Comparison of ENCODE assay signal across 21 cellular contexts in genomic region chr22:20204821-20205220, GRCh38. TPM values are rescaled to one million over a fixed set of nuclear protein-coding genes. Genes with fewer than 3 reads are reported as not detected.
A peak's percentile ranks its signal among the peaks of the same experiment; 100 is the strongest.
DNase-seq lines count a peak whose midpoint lies in the region; ATAC-seq, FAIRE-seq and TF ChIP-seq lines count a peak whose summit lies in the region.
"Had no signal": no experiment of that assay in that cellular context is flagged by ENCODE, and none has a peak within 500 bp of the region (broad histone marks: within the 10 kb centered on the region; RNA-seq: fewer than 3 reads in every experiment).

No MANE protein-coding gene starts in this region.

- DNase-seq in HepG2 (ENCODE audit: low spot score) (no peak), mesendoderm (no peak), vagina (ENCODE audit: extremely low spot score in 2 of 2) (no peak)
- no peak for DNase-seq in activated T-cell treated with anti-CD3 and anti-CD28 coated beads, Interleukin-2, amount 50 U/mL, for 72 hours
- DNase-seq: AML-193; hippocampal formation; MM.1S; NCI-H2171; NK-92 treated with Interleukin-12 subunit alpha and Interleukin-12 subunit beta, amount 100 ng/mL, for 24 hours; sigmoid colon; T-helper 9 cell had no signal

- H3K4me3 ChIP-seq in liver (ENCODE audit: low read depth in 1 of 3, low read length in 3 of 3) (no peak overlapping the region), HepG2 (replicated peaks in 1 of 3; ENCODE audit: insufficient read depth in 1 of 3, low read depth in 2 of 3, low read length in 3 of 3) (no peak overlapping the region), mesendoderm (ENCODE audit: low read length) (no peak overlapping the region), vagina (peak overlapping the region in 1 of 2 donors; percentile 6)
- H3K4me3 ChIP-seq: adrenal gland, lung, sigmoid colon had no signal

- H3K27ac ChIP-seq in liver (ENCODE audit: low read depth in 1 of 2, low read length in 2 of 2), result peak overlapping the region; percentile 29 to 78
- no peak overlapping the region for H3K27ac ChIP-seq in HepG2 (ENCODE audit: extremely low read length, insufficient read depth, low read length)
- H3K27ac ChIP-seq in mesendoderm (ENCODE audit: low read depth, low read length), result no peak overlapping the region
- peak overlapping the region; percentile 42 for H3K27ac ChIP-seq in vagina
- H3K27ac ChIP-seq: neutrophil had no signal

- no peak overlapping the region for H3K4me3 Mint-ChIP-seq in dendritic cell treated with granulocyte-macrophage colony-stimulating factor and Interleukin-4, amounts not matched to agents 40 ng/mL and 50 ng/mL, for 4 days
- H3K4me3 Mint-ChIP-seq in activated T-cell treated with anti-CD3 and anti-CD28 coated beads, Interleukin-2, amount 50 U/mL, for 72 hours, result no peak overlapping the region
- H3K4me3 Mint-ChIP-seq: stimulated activated memory B cell treated with anti-CD40 and anti-IgM and Interleukin-4, amounts not matched to agents 10 μg/mL and 1 μg/mL and 100 μg/mL, for 72 hours had no signal

- TF ChIP-seq CTCF in liver (IDR thresholded peaks at IDR 0.05; ENCODE audit: low read depth, low read length, missing input control) (no peak), HepG2 (CRISPR knock-in tag; IDR thresholded peaks at IDR 0.05) (no peak), vagina (IDR thresholded peaks at IDR 0.05) (no peak)

- H3K9ac ChIP-seq in liver (ENCODE audit: low read depth in 1 of 2, low read length in 2 of 2) (no peak overlapping the region), HepG2 (ENCODE audit: insufficient read depth, low read depth, low read length) (no peak overlapping the region), mesendoderm (ENCODE audit: low read length) (no peak overlapping the region)

- H2BK15ac ChIP-seq in mesendoderm (replicated peaks; ENCODE audit: low read depth), result no peak overlapping the region

- in situ Hi-C loops in HepG2 (cut with HindIII; ENCODE audit: extremely low pct_ligation_motif_present, low pct_unique_long_range_greater_than_20kb), result no loop called here

- H3K27ac Mint-ChIP-seq in dendritic cell treated with granulocyte-macrophage colony-stimulating factor and Interleukin-4, amounts not matched to agents 40 ng/mL and 50 ng/mL, for 4 days, result peak overlapping the region; percentile 88
- H3K27ac Mint-ChIP-seq in activated T-cell treated with anti-CD3 and anti-CD28 coated beads, Interleukin-2, amount 50 U/mL, for 72 hours, result no peak overlapping the region

- no peaks in the 10 kb centered on the region for H3K79me1 ChIP-seq in mesendoderm (ENCODE audit: low read length)

- no peak overlapping the region for H3K4ac ChIP-seq in mesendoderm (ENCODE audit: low read depth, low read length)

- H4K20me1 ChIP-seq in HepG2 (ENCODE audit: insufficient read depth, low read length), result no peaks in the 10 kb centered on the region

- H3K9me3 Mint-ChIP-seq in dendritic cell treated with granulocyte-macrophage colony-stimulating factor and Interleukin-4, amounts not matched to agents 40 ng/mL and 50 ng/mL, for 4 days, result no peaks in the 10 kb centered on the region
- H3K9me3 Mint-ChIP-seq in activated T-cell treated with anti-CD3 and anti-CD28 coated beads, Interleukin-2, amount 50 U/mL, for 72 hours, result no peaks in the 10 kb centered on the region
- H3K9me3 Mint-ChIP-seq: stimulated activated memory B cell treated with anti-CD40 and anti-IgM and Interleukin-4, amounts not matched to agents 10 μg/mL and 1 μg/mL and 100 μg/mL, for 72 hours had no signal

- no peak overlapping the region for H3K4me2 ChIP-seq in HepG2 (ENCODE audit: low read depth, low read length)
- H3K4me2 ChIP-seq in mesendoderm (ENCODE audit: low read length), result no peak overlapping the region

- H3K9me3 ChIP-seq in liver (ENCODE audit: control insufficient read depth in 4 of 4, low read length in 3 of 4), result no peaks in the 10 kb centered on the region
- H3K9me3 ChIP-seq in HepG2 (ENCODE audit: low read length), result no peaks in the 10 kb centered on the region
- H3K9me3 ChIP-seq in vagina, result no peaks in the 10 kb centered on the region
- H3K9me3 ChIP-seq: adrenal gland, neutrophil, sigmoid colon had no signal

- CTCF ChIA-PET in HepG2 (lab: Yijun Ruan, JAX; ENCODE audit: low intra/inter-chr PET ratio, low total read pairs), result no interaction called here

- peaks cover 43% of the 10 kb centered on the region for H3K4me1 Mint-ChIP-seq in dendritic cell treated with granulocyte-macrophage colony-stimulating factor and Interleukin-4, amounts not matched to agents 40 ng/mL and 50 ng/mL, for 4 days (ENCODE audit: low read depth)
- peaks cover 23% of the 10 kb centered on the region for H3K4me1 Mint-ChIP-seq in activated T-cell treated with anti-CD3 and anti-CD28 coated beads, Interleukin-2, amount 50 U/mL, for 72 hours (ENCODE audit: low read depth)

- BruUV-seq in HepG2 (replicated peaks; lab: Mats Ljungman, UMichigan), result no TSS peak

- H3K27me3 Mint-ChIP-seq in dendritic cell treated with granulocyte-macrophage colony-stimulating factor and Interleukin-4, amounts not matched to agents 40 ng/mL and 50 ng/mL, for 4 days, result peaks cover 3% of the 10 kb centered on the region
- no peaks in the 10 kb centered on the region for H3K27me3 Mint-ChIP-seq in activated T-cell treated with anti-CD3 and anti-CD28 coated beads, Interleukin-2, amount 50 U/mL, for 72 hours (ENCODE audit: low read depth)
- H3K27me3 Mint-ChIP-seq: stimulated activated memory B cell treated with anti-CD40 and anti-IgM and Interleukin-4, amounts not matched to agents 10 μg/mL and 1 μg/mL and 100 μg/mL, for 72 hours had no signal

- peak overlapping the region; percentile 60 for H3K56ac ChIP-seq in mesendoderm (ENCODE audit: low read length)

- no peak for TF ChIP-seq POLR2A in HepG2 (IDR thresholded peaks at IDR 0.05; ENCODE audit: insufficient read depth in 1 of 2, low read depth in 2 of 2, low read length in 2 of 2)
- TF ChIP-seq POLR2A in vagina (IDR thresholded peaks at IDR 0.05), result no peak

- no peak for FAIRE-seq in HepG2 (lab: Jason Lieb, UNC)
- FAIRE-seq: colon had no signal

- H3K27me3 ChIP-seq in liver (ENCODE audit: control insufficient read depth in 4 of 4, insufficient read depth in 4 of 4, low read length in 3 of 4), result no peaks in the 10 kb centered on the region
- H3K27me3 ChIP-seq in HepG2 (ENCODE audit: control insufficient read depth in 1 of 2, insufficient read depth in 2 of 2, low read length in 2 of 2), result peaks cover 9 to 86% of the 10 kb centered on the region in 2 experiments; a peak in 4 of 5 replicates
- H3K27me3 ChIP-seq in mesendoderm (ENCODE audit: insufficient read depth, low read length, poor library complexity), result no peaks in the 10 kb centered on the region
- no peaks in the 10 kb centered on the region for H3K27me3 ChIP-seq in vagina
- H3K27me3 ChIP-seq: adrenal gland, neutrophil had no signal

- peaks cover 10% of the 10 kb centered on the region for H3K36me3 Mint-ChIP-seq in dendritic cell treated with granulocyte-macrophage colony-stimulating factor and Interleukin-4, amounts not matched to agents 40 ng/mL and 50 ng/mL, for 4 days (ENCODE audit: low read depth)
- H3K36me3 Mint-ChIP-seq in activated T-cell treated with anti-CD3 and anti-CD28 coated beads, Interleukin-2, amount 50 U/mL, for 72 hours (ENCODE audit: insufficient read depth in 2 of 2), result no peaks in the 10 kb centered on the region
- H3K36me3 Mint-ChIP-seq: stimulated activated memory B cell treated with anti-CD40 and anti-IgM and Interleukin-4, amounts not matched to agents 10 μg/mL and 1 μg/mL and 100 μg/mL, for 72 hours had no signal

- no peak overlapping the region for H4K8ac ChIP-seq in mesendoderm (ENCODE audit: low read depth, low read length)

- POLR2A ChIA-PET in HepG2 (lab: Yijun Ruan, JAX), result no interaction called here

- TF ChIP-seq EP300 in HepG2 (IDR thresholded peaks at IDR 0.05; ENCODE audit: low read depth in 2 of 2, low read length in 2 of 2), result no peak
- no peak for TF ChIP-seq EP300 in HepG2 (CRISPR knock-in tag; IDR thresholded peaks at IDR 0.05; ENCODE audit: borderline replicate concordance)

- intact Hi-C loops in HepG2 (cut with micrococcal nuclease; ENCODE audit: unreplicated experiment) (no loop called here), vagina (cut with DNase I) (no loop called here)
- intact Hi-C loops in dendritic cell treated with granulocyte-macrophage colony-stimulating factor and Interleukin-4, amounts not matched to agents 40 ng/mL and 50 ng/mL, for 4 days (cut with micrococcal nuclease), result no loop called here

- H3K36me3 ChIP-seq in liver (ENCODE audit: control insufficient read depth in 4 of 4, insufficient read depth in 3 of 4, low read depth in 1 of 4, low read length in 3 of 4), result no peaks in the 10 kb centered on the region
- no peaks in the 10 kb centered on the region for H3K36me3 ChIP-seq in HepG2 (replicated peaks in 1 of 2; ENCODE audit: control insufficient read depth in 1 of 2, insufficient read depth in 2 of 2, low read length in 2 of 2)
- H3K36me3 ChIP-seq in mesendoderm (ENCODE audit: control insufficient read depth, insufficient read depth, low read length), result no peaks in the 10 kb centered on the region
- H3K36me3 ChIP-seq in vagina, result no peaks in the 10 kb centered on the region
- H3K36me3 ChIP-seq: adrenal gland, neutrophil, sigmoid colon had no signal

- no peak overlapping the region for H4K5ac ChIP-seq in mesendoderm (ENCODE audit: low read length)

- ATAC-seq in HepG2, result no peak
- ATAC-seq in activated T-cell treated with anti-CD3 and anti-CD28 coated beads, Interleukin-2, amount 50 U/mL, for 72 hours (replicated peaks in 1 of 2), result no peak
- ATAC-seq in GM21367 (IDR thresholded peaks at IDR 0.05; ENCODE audit: unreplicated experiment), result no peak
- ATAC-seq in HG03095 (IDR thresholded peaks at IDR 0.05; ENCODE audit: unreplicated experiment), result no peak
- ATAC-seq: stimulated activated memory B cell treated with anti-CD40 and anti-IgM and Interleukin-4, amounts not matched to agents 10 μg/mL and 1 μg/mL and 100 μg/mL, for 72 hours had no signal

- no peak overlapping the region for H2AK5ac ChIP-seq in mesendoderm (ENCODE audit: low read length)

- no peak overlapping the region for H3K23ac ChIP-seq in mesendoderm (ENCODE audit: low read length)

- no peak overlapping the region for H3K18ac ChIP-seq in mesendoderm (ENCODE audit: low read length)

- peaks cover 22 to 62% (median 47%) of the 10 kb centered on the region in 4 donors for H3K4me1 ChIP-seq in liver (ENCODE audit: control insufficient read depth in 4 of 4, insufficient read depth in 4 of 4, low read length in 3 of 4)
- H3K4me1 ChIP-seq in HepG2 (ENCODE audit: insufficient read depth, low read length), result peaks cover 19% of the 10 kb centered on the region
- H3K4me1 ChIP-seq in mesendoderm (ENCODE audit: control insufficient read depth, low read depth, low read length), result peaks cover 15% of the 10 kb centered on the region
- peaks cover 52% of the 10 kb centered on the region for H3K4me1 ChIP-seq in vagina

- TF ChIP-seq RAD21 in liver (IDR thresholded peaks at IDR 0.05) (no peak), HepG2 (CRISPR knock-in tag; IDR thresholded peaks at IDR 0.05) (no peak)

- no peaks in the 10 kb centered on the region for H3K79me2 ChIP-seq in HepG2 (ENCODE audit: insufficient read depth, low read length)
- no peaks in the 10 kb centered on the region for H3K79me2 ChIP-seq in mesendoderm (ENCODE audit: control insufficient read depth, insufficient read depth, low read length)

- no peak overlapping the region for H2AFZ ChIP-seq in HepG2 (ENCODE audit: low read length)

- H2BK5ac ChIP-seq in mesendoderm (ENCODE audit: low read length), result no peak overlapping the region

- 82% methylated on average over 18 of the region's 18 CpGs for WGBS in liver
- WGBS in HepG2 (ENCODE audit: low lambda C conversion rate), result 63% methylated on average over 9 of the region's 18 CpGs
- WGBS in mesendoderm (ENCODE audit: extremely low coverage, insufficient coverage, low lambda C conversion rate), result no CpG with 5 or more reads among the region's 18 CpGs

- no peak overlapping the region for H2BK120ac ChIP-seq in mesendoderm (ENCODE audit: low read depth, low read length)

RNA-seq across cellular contexts. Expression of gene CCDC188, which starts 54.0 kb away (rescaled TPM):
- not detected for total RNA-seq in liver
- not detected for polyA plus RNA-seq in liver
- total RNA-seq in HepG2 (2016; rRNA removed; fragmentation: Illumina TruSeq; extraction: Trizol), result not detected in 2 replicates
- not detected in 2 replicates for total RNA-seq in HepG2 (2016; cell fraction: cytosol; rRNA removed; fragmentation: Illumina TruSeq; extraction: Trizol; ENCODE audit: low read depth)
- total RNA-seq in HepG2 (2016; cell fraction: insoluble cytoplasmic fraction; rRNA removed; fragmentation: Illumina TruSeq; extraction: Trizol), result not detected in 2 replicates
- total RNA-seq in HepG2 (2016; cell fraction: membrane; rRNA removed; fragmentation: Illumina TruSeq; extraction: Trizol), result not detected in 2 replicates
- not detected in 2 replicates for total RNA-seq in HepG2 (2016; cell fraction: nucleus; rRNA removed; fragmentation: Illumina TruSeq; extraction: Trizol)
- polyA plus RNA-seq in HepG2 (2011; rRNA removed), result not detected in 2 replicates
- polyA plus RNA-seq in HepG2 (2011; cell fraction: cytosol; rRNA removed), result not detected in 2 replicates
- polyA plus RNA-seq in HepG2 (2011; cell fraction: nucleus; rRNA removed), result not detected in 2 replicates
- polyA plus RNA-seq in HepG2 (2012), result not detected in 2 replicates
- not detected in 2 replicates for polyA plus RNA-seq in HepG2 (2016; cell fraction: cytosol; fragmentation: Illumina TruSeq; extraction: Trizol; ENCODE audit: low read depth)
- polyA plus RNA-seq in HepG2 (2016; cell fraction: insoluble cytoplasmic fraction; fragmentation: Illumina TruSeq; extraction: Trizol; ENCODE audit: low read depth), result not detected in 2 replicates
- polyA plus RNA-seq in HepG2 (2016; cell fraction: membrane; fragmentation: Illumina TruSeq; extraction: Trizol; ENCODE audit: low read depth), result not detected in 2 replicates
- polyA plus RNA-seq in HepG2 (2016; cell fraction: nucleus; fragmentation: Illumina TruSeq; extraction: Trizol; ENCODE audit: insufficient read depth, low read depth), result not detected in 2 replicates
- not detected in 2 replicates for polyA minus RNA-seq in HepG2 (2011; rRNA and poly(A)+ RNA removed; ENCODE audit: low replicate concordance)
- polyA minus RNA-seq in HepG2 (2011; cell fraction: cytosol; rRNA and poly(A)+ RNA removed), result not detected in 2 replicates
- not detected in 2 replicates for polyA minus RNA-seq in HepG2 (2011; cell fraction: nucleus; rRNA and poly(A)+ RNA removed)
- not detected for polyA plus RNA-seq in mesendoderm (2013, experiment 1 of 2)
- not detected for polyA plus RNA-seq in mesendoderm (2013, experiment 2 of 2)
- total RNA-seq in vagina, result not detected
- not detected for total RNA-seq in activated T-cell treated with anti-CD3 and anti-CD28 coated beads, Interleukin-2, amount 50 U/mL, for 72 hours
- total RNA-seq: epithelial cell of proximal tubule had no signal

Comparison
In these comparisons a context has a peak if more than half of its experiments do, and no peak if none do; other contexts are left out.
1. H3K27ac ChIP-seq: peak in liver (2 of 2) and vagina (single experiment); none in HepG2 (single experiment) and mesendoderm (single experiment).